24 cellular contexts compared by ENCODE assay signal in the genomic region with DNA sequence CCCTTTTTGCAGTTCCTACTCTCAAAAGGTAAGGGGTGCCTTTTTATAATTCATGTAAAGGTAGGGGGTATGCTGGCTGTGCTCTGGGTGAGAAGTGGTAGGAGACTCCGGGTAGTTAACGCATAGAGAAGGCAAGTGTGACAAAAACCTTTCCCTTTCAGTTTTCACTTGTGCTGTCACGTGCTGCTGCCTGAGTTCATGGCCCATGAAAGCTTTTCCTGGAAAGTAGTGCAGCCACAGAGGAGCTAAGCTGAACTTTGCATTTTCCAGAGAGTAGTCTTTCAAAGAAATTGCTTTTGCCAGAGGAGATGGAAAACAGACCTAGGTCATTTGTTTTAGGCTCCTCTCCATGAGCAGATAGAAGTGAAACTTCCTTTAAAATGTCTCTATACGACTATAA. TPM values are rescaled to one million over a fixed set of nuclear protein-coding genes. Genes with fewer than 3 reads are reported as not detected.
"Had no signal": no experiment of that assay in that cellular context is flagged by ENCODE, and none has a peak within 500 bp of the region (broad histone marks: within the 10 kb centered on the region; RNA-seq: fewer than 3 reads in every experiment).

No MANE protein-coding gene starts in this region.

- H3K4me1 ChIP-seq: esophagus muscularis mucosa, foreskin keratinocyte, gastroesophageal sphincter, heart left ventricle, neural progenitor cell, parathyroid adenoma, right atrium auricular region, testis, tibial artery had no signal

- H3K27me3 ChIP-seq: esophagus muscularis mucosa, foreskin keratinocyte, gastroesophageal sphincter, heart left ventricle, hepatocyte, neural progenitor cell, right atrium auricular region, testis, tibial artery had no signal

- H3K9me3 ChIP-seq: testis, tibial artery had no signal

- H3K36me3 ChIP-seq: esophagus muscularis mucosa, gastroesophageal sphincter, heart left ventricle, neural progenitor cell, right atrium auricular region, tibial artery had no signal

- DNase-seq: dermis blood vessel endothelial cell; effector memory CD4-positive, alpha-beta T cell; foreskin keratinocyte; heart left ventricle; left cardiac atrium; left ventricle myocardium superior; naive thymus-derived CD4-positive, alpha-beta T cell; small intestine; stimulated activated CD4-positive, alpha-beta T cell treated with anti-CD3 and anti-CD28 coated beads, Interleukin-15, amount 100 ng/mL, for 24 hours; stimulated activated CD4-positive, alpha-beta T cell treated with anti-CD3 and anti-CD28 coated beads, Interleukin-4, amount 100 ng/mL, for 1 hour; stimulated activated CD8-positive, alpha-beta memory T cell treated with anti-CD3 and anti-CD28 coated beads, Interleukin-4, amount 100 ng/mL, for 48 hours; stimulated activated naive CD4-positive, alpha-beta T cell; stimulated activated naive CD8-positive, alpha-beta T cell treated with anti-CD3 and anti-CD28 coated beads, Interleukin-15, amount 100 ng/mL, for 72 hours; substantia nigra; testis; tibial artery had no signal

- H3K27ac ChIP-seq: coronary artery, esophagus muscularis mucosa, foreskin keratinocyte, gastroesophageal sphincter, heart left ventricle, hepatocyte, neural progenitor cell, parathyroid adenoma, right atrium auricular region, testis, tibial artery had no signal

- ATAC-seq: foreskin keratinocyte; gastroesophageal sphincter; heart left ventricle; left cardiac atrium; left ventricle myocardium superior; naive thymus-derived CD4-positive, alpha-beta T cell; stimulated activated naive CD8-positive, alpha-beta T cell treated with anti-CD3 and anti-CD28 coated beads, Interleukin-15, amount 100 ng/mL, for 72 hours had no signal

- H3K4me3 ChIP-seq: coronary artery, esophagus muscularis mucosa, gastroesophageal sphincter, heart left ventricle, hepatocyte, lung, neural progenitor cell, right atrium auricular region, testis, tibial artery had no signal

RNA-seq across cellular contexts. Expression of a gene that starts 44.6 kb away (rescaled TPM):
- total RNA-seq: naive thymus-derived CD4-positive, alpha-beta T cell had no signal
